9 cellular contexts compared by ENCODE assay signal in genomic region chr22:37284126-37284806, GRCh38. TPM values are rescaled to one million over a fixed set of nuclear protein-coding genes. Genes with fewer than 3 reads are reported as not detected.
A peak's percentile ranks its signal among the peaks of the same experiment; 100 is the strongest.
DNase-seq lines count a peak whose midpoint lies in the region; ATAC-seq and TF ChIP-seq lines count a peak whose summit lies in the region.
"Had no signal": no experiment of that assay in that cellular context is flagged by ENCODE, and none has a peak within 500 bp of the region (broad histone marks: within the 10 kb centered on the region; RNA-seq: fewer than 3 reads in every experiment).

No MANE protein-coding gene starts in this region.

- H3K4me1 Mint-ChIP-seq in endothelial cell (ENCODE audit: unreplicated experiment) (peaks cover 18% of the 10 kb centered on the region), Caco-2 (ENCODE audit: low read depth, unreplicated experiment) (no peaks in the 10 kb centered on the region), glutamatergic neuron (ENCODE audit: low read depth, unreplicated experiment) (peaks cover 9% of the 10 kb centered on the region)

- CTCF ChIA-PET in Caco-2 (lab: Charles Lee): no interaction called here

- H3K36me3 ChIP-seq in Caco-2 (ENCODE audit: control insufficient read depth, insufficient read depth, low read length): no peaks in the 10 kb centered on the region

- DNase-seq in GM12864 (ENCODE audit: low read depth) (no peak), NB4 (ENCODE audit: low read depth) (peak; percentile 44), endothelial cell (ENCODE audit: low spot score) (no peak), sciatic nerve (ENCODE audit: low spot score) (no peak), Caco-2 (no peak), cerebellum (ENCODE audit: low spot score) (no peak), glutamatergic neuron (no peak)

- TF ChIP-seq CTCF in GM12864 (IDR thresholded peaks at IDR 0.05; ENCODE audit: low read depth, low read length, missing control alignments): no peak
- no peak for TF ChIP-seq CTCF in NB4 (IDR thresholded peaks at IDR 0.05; ENCODE audit: low read depth, low read length)
- no peak for TF ChIP-seq CTCF in endothelial cell (IDR thresholded peaks at IDR 0.05; ENCODE audit: unreplicated experiment)
- TF ChIP-seq CTCF in Caco-2 (IDR thresholded peaks at IDR 0.05; ENCODE audit: insufficient read depth in 1 of 2, low read depth in 1 of 2, low read length in 1 of 2, severe bottlenecking in 1 of 2, unreplicated experiment in 1 of 2): no peak
- no peak for TF ChIP-seq CTCF in glutamatergic neuron (IDR thresholded peaks at IDR 0.05; ENCODE audit: partially characterized antibody, unreplicated experiment)

- H3K4me3 ChIP-seq in GM12864 (ENCODE audit: low read depth, low read length) (peak overlapping the region; percentile 66), NB4 (ENCODE audit: low read depth, low read length) (peak overlapping the region; percentile 19), Caco-2 (ENCODE audit: low read depth, low read length) (no peak overlapping the region)

- no peaks in the 10 kb centered on the region for H3K36me3 Mint-ChIP-seq in endothelial cell (ENCODE audit: low read depth, unreplicated experiment)
- H3K36me3 Mint-ChIP-seq in Caco-2 (ENCODE audit: insufficient read depth, unreplicated experiment): peaks cover 6% of the 10 kb centered on the region
- H3K36me3 Mint-ChIP-seq in glutamatergic neuron (ENCODE audit: unreplicated experiment): peaks cover 6% of the 10 kb centered on the region

- no peak overlapping the region for H3K4me3 Mint-ChIP-seq in endothelial cell (ENCODE audit: unreplicated experiment)
- no peak overlapping the region for H3K4me3 Mint-ChIP-seq in Caco-2 (ENCODE audit: unreplicated experiment)
- no peak overlapping the region for H3K4me3 Mint-ChIP-seq in glutamatergic neuron (ENCODE audit: unreplicated experiment)

- POLR2A ChIA-PET in Caco-2 (lab: Charles Lee): no interaction called here

- no peaks in the 10 kb centered on the region for H3K27me3 ChIP-seq in Caco-2 (replicated peaks; ENCODE audit: control insufficient read depth, insufficient read depth, low read length)

- BruUV-seq in Caco-2 (replicated peaks; lab: Mats Ljungman, UMichigan): no TSS peak

- ATAC-seq in sciatic nerve (peak; percentile 4), GM21526 (IDR thresholded peaks at IDR 0.05; ENCODE audit: low FRiP score, unreplicated experiment) (no peak)

- H3K4me1 ChIP-seq in Caco-2: no peaks in the 10 kb centered on the region

- H3K27ac Mint-ChIP-seq in endothelial cell (ENCODE audit: unreplicated experiment): peak overlapping the region; percentile 83
- H3K27ac Mint-ChIP-seq in Caco-2 (ENCODE audit: unreplicated experiment): no peak overlapping the region
- H3K27ac Mint-ChIP-seq in glutamatergic neuron (ENCODE audit: unreplicated experiment): no peak overlapping the region

- intact Hi-C loops in sciatic nerve (cut with DNase I) (no loop called here), Caco-2 (cut with micrococcal nuclease; ENCODE audit: unreplicated experiment) (no loop called here)

- peaks cover 11% of the 10 kb centered on the region for H3K27me3 Mint-ChIP-seq in endothelial cell (ENCODE audit: unreplicated experiment)
- H3K27me3 Mint-ChIP-seq in Caco-2 (ENCODE audit: insufficient read depth, unreplicated experiment): peaks cover 14% of the 10 kb centered on the region
- H3K27me3 Mint-ChIP-seq in glutamatergic neuron (ENCODE audit: unreplicated experiment): peaks cover 10% of the 10 kb centered on the region

- H3K9me3 ChIP-seq in Caco-2: no peaks in the 10 kb centered on the region

- no peak for TF ChIP-seq POLR2A in NB4 (IDR thresholded peaks at IDR 0.05; ENCODE audit: extremely low read depth, insufficient read length)

- H3K9me3 Mint-ChIP-seq in endothelial cell (ENCODE audit: unreplicated experiment) (no peaks in the 10 kb centered on the region), Caco-2 (ENCODE audit: unreplicated experiment) (no peaks in the 10 kb centered on the region), glutamatergic neuron (ENCODE audit: unreplicated experiment) (peaks cover 6% of the 10 kb centered on the region)

RNA-seq across cellular contexts. Expression of gene CYTH4, which starts 2.0 kb away (rescaled TPM):
- 0.33 TPM for total RNA-seq in endothelial cell (ENCODE audit: unreplicated experiment)
- total RNA-seq in sciatic nerve: 40.0 TPM
- total RNA-seq in Caco-2 (2022): not detected in 2 replicates
- total RNA-seq in cerebellum: 3.9 TPM
- total RNA-seq in glutamatergic neuron (ENCODE audit: unreplicated experiment): not detected

RNA-seq across cellular contexts. Expression of gene RAC2, which starts 40.2 kb away (rescaled TPM):
- 16.6 TPM for total RNA-seq in endothelial cell (ENCODE audit: unreplicated experiment)
- 18.9 TPM for total RNA-seq in sciatic nerve
- total RNA-seq in Caco-2 (2022): 0.25 TPM in 1 of 2 replicates, not detected in the other
- 0.64 TPM for total RNA-seq in cerebellum
- not detected for total RNA-seq in glutamatergic neuron (ENCODE audit: unreplicated experiment)
- total RNA-seq: SK-MEL-5 had no signal

Comparison
In these comparisons a context has a peak if more than half of its experiments do, and no peak if none do; other contexts are left out.
1. RNA of gene RAC2, which starts 40.2 kb away (total RNA-seq): 18.9 TPM in sciatic nerve (single experiment) and 16.6 TPM in endothelial cell (single experiment); 0.64 TPM in cerebellum (single experiment), not detected in glutamatergic neuron (single experiment) and 0.25 TPM in Caco-2; every median in the first group is over 10 times any median in the second.